19 cellular contexts compared by ENCODE assay signal in genomic region chr6:98944168-98944567, GRCh38.
"Had no signal": no experiment of that assay in that cellular context is flagged by ENCODE, and none has a peak within 500 bp of the region (broad histone marks: within the 10 kb centered on the region; RNA-seq: fewer than 3 reads in every experiment).

No MANE protein-coding gene starts in this region.

- H3K9ac ChIP-seq: parathyroid adenoma had no signal

- H3K4me3 ChIP-seq: esophagus muscularis mucosa, gastrocnemius medialis, heart right ventricle, psoas muscle, spleen, stomach had no signal

- H2AFZ ChIP-seq: parathyroid adenoma had no signal

- H3K27ac ChIP-seq: epithelial cell of prostate, esophagus muscularis mucosa, heart right ventricle, parathyroid adenoma, psoas muscle, spleen had no signal

- H3K27ac Mint-ChIP-seq: nephron progenitor cell; stimulated activated memory B cell treated with anti-CD40 and anti-IgM and Interleukin-4, amounts not matched to agents 10 μg/mL and 1 μg/mL and 100 μg/mL, for 72 hours had no signal

- H3K4me3 Mint-ChIP-seq: nephron progenitor cell; stimulated activated memory B cell treated with anti-CD40 and anti-IgM and Interleukin-4, amounts not matched to agents 10 μg/mL and 1 μg/mL and 100 μg/mL, for 72 hours had no signal

- DNase-seq: effector memory CD4-positive, alpha-beta T cell; gastrocnemius medialis; heart right ventricle; islet precursor cell; naive thymus-derived CD4-positive, alpha-beta T cell; nephron progenitor cell; psoas muscle; retina; spleen; stimulated activated CD4-positive, alpha-beta T cell treated with anti-CD3 and anti-CD28 coated beads, Interleukin-15, amount 100 ng/mL, for 24 hours; stimulated activated CD4-positive, alpha-beta T cell treated with anti-CD3 and anti-CD28 coated beads, Interleukin-1b, Interleukin-23, amount 100 ng/mL, for 48 hours; stimulated activated CD4-positive, alpha-beta T cell treated with anti-CD3 and anti-CD28 coated beads, Interleukin-4, amount 100 ng/mL, for 24 hours; stomach; trophoblast cell had no signal

- H3K9me3 ChIP-seq: gastrocnemius medialis had no signal

- H3K27me3 Mint-ChIP-seq: naive thymus-derived CD4-positive, alpha-beta T cell; stimulated activated memory B cell treated with anti-CD40 and anti-IgM and Interleukin-4, amounts not matched to agents 10 μg/mL and 1 μg/mL and 100 μg/mL, for 72 hours had no signal

- H3K27me3 ChIP-seq: esophagus muscularis mucosa, gastrocnemius medialis, heart right ventricle, spleen, stomach had no signal

- ATAC-seq: gastrocnemius medialis; heart right ventricle; naive thymus-derived CD4-positive, alpha-beta T cell; psoas muscle; sciatic nerve; stimulated activated memory B cell treated with anti-CD40 and anti-IgM and Interleukin-4, amounts not matched to agents 10 μg/mL and 1 μg/mL and 100 μg/mL, for 72 hours had no signal

- H3K36me3 ChIP-seq: esophagus muscularis mucosa, gastrocnemius medialis, stomach had no signal
